Comparison of ENCODE assay signal across 10 cellular contexts in genomic region chr2:63424329-63425078, GRCh38.
DNase-seq lines count a peak whose midpoint lies in the region; ATAC-seq, FAIRE-seq and TF ChIP-seq lines count a peak whose summit lies in the region.
"Had no signal": no experiment of that assay in that cellular context is flagged by ENCODE, and none has a peak within 500 bp of the region (broad histone marks: within the 10 kb centered on the region; RNA-seq: fewer than 3 reads in every experiment).

No MANE protein-coding gene starts in this region.

- DNase-seq in CD14-positive monocyte (ENCODE audit: low spot score) (no peak), GM13977 (ENCODE audit: low spot score) (peak; percentile 32), NCI-H524 treated with DMSO at 0.1 percent for 48 hours (lab: John Stamatoyannopoulos, UW) (peak; percentile 13), GM12878 (ENCODE audit: low read depth, low spot score) (no peak), mesothelial cell of epicardium (ENCODE audit: low spot score in 2 of 2, unreplicated experiment in 2 of 2) (no peak), activated gamma-delta T cell treated with Interleukin-2 at 50 U/mL for 16 hours (no peak), left cardiac atrium (no peak)
- DNase-seq: activated B cell treated with CpG ODN at 0.5 μM for 24 hours had no signal

- intact Hi-C loops in CD14-positive monocyte (cut with micrococcal nuclease) (no loop called here), GM12878 (cut with micrococcal nuclease; ENCODE audit: unreplicated experiment) (loop anchor here (10.0 kb wide), 1 partner anchor 360 kb away; no protein-coding TSS in a partner anchor), left cardiac atrium (cut with DNase I) (no loop called here)

- TF ChIP-seq EP300 in GM12878 (IDR thresholded peaks at IDR 0.05; ENCODE audit: borderline replicate concordance in 1 of 2, control insufficient read depth in 1 of 2, low read depth in 2 of 2, low read length in 2 of 2) = no peak

- H3K4me3 Mint-ChIP-seq in CD14-positive monocyte (no peak overlapping the region), mesothelial cell of epicardium (no peak overlapping the region)
- H3K4me3 Mint-ChIP-seq: activated B cell treated with CpG ODN at 0.5 μM for 24 hours had no signal

- H3K27me3 Mint-ChIP-seq in CD14-positive monocyte (ENCODE audit: low read depth in 3 of 3) (no peaks in the 10 kb centered on the region), mesothelial cell of epicardium (ENCODE audit: low read depth) (no peaks in the 10 kb centered on the region)
- H3K27me3 Mint-ChIP-seq: activated B cell treated with CpG ODN at 0.5 μM for 24 hours had no signal

- H3K36me3 ChIP-seq in GM12878 (ENCODE audit: control insufficient read depth in 2 of 2, insufficient read depth in 2 of 2, low read length in 1 of 2) = no peaks in the 10 kb centered on the region

- no peak overlapping the region for H3K9ac ChIP-seq in GM12878 (ENCODE audit: control insufficient read depth, insufficient read depth, low read length)

- peak; percentile 79 for TF ChIP-seq RAD21 in GM12878 (IDR thresholded peaks at IDR 0.05; ENCODE audit: insufficient read depth, low read depth, low read length)

- H3K79me2 ChIP-seq in GM12878 (ENCODE audit: control insufficient read depth, insufficient read depth, low read length) = no peaks in the 10 kb centered on the region

- TF ChIP-seq CTCF in CD14-positive monocyte (IDR thresholded peaks at IDR 0.05) (peak; percentile 58), GM13977 (IDR thresholded peaks at IDR 0.05; ENCODE audit: extremely low read depth, insufficient read depth, missing control alignments) (peak; percentile 48), GM12878 (IDR thresholded peaks at IDR 0.05 in 2 of 3, conservative IDR thresholded peaks at IDR 0.05 in 1 of 3; ENCODE audit: control insufficient read depth in 2 of 3, extremely low read depth in 1 of 3, insufficient read depth in 1 of 3, low read depth in 3 of 3, low read length in 3 of 3) (peak; percentile 43 to 66 (median 54)), mesothelial cell of epicardium (IDR thresholded peaks at IDR 0.05; ENCODE audit: unreplicated experiment) (peak; percentile 42)

- peak; percentile 35 for FAIRE-seq in GM12878 (lab: Jason Lieb, UNC)

- no peaks in the 10 kb centered on the region for H3K4me1 ChIP-seq in GM12878 (ENCODE audit: control insufficient read depth, insufficient read depth, low read length)

- H3K4me2 ChIP-seq in GM12878 (ENCODE audit: control insufficient read depth, insufficient read depth) = no peak overlapping the region

- H3K4me3 ChIP-seq in GM12878 = no peak overlapping the region
- H3K4me3 ChIP-seq: skin epidermis had no signal

- ATAC-seq in HG02884 (IDR thresholded peaks at IDR 0.05; ENCODE audit: unreplicated experiment) = peak; percentile 91
- ATAC-seq in GM12878 = peak; percentile 87
- ATAC-seq in left cardiac atrium = no peak

- H3K9me3 Mint-ChIP-seq in CD14-positive monocyte = peaks cover 3 to 22% (median 10%) of the 10 kb centered on the region in 7 donors
- H3K9me3 Mint-ChIP-seq in mesothelial cell of epicardium = peaks cover 40% of the 10 kb centered on the region

- POLR2A ChIA-PET in GM12878 (lab: Charles Lee) = interaction anchor here (0.7 to 1.2 kb wide), 2 partner anchors 9 to 922 kb away, joined by 3 read pairs; no protein-coding TSS in a partner anchor

- no peaks in the 10 kb centered on the region for H4K20me1 ChIP-seq in GM12878 (ENCODE audit: control insufficient read depth, insufficient read depth)

- WGBS in GM12878 (ENCODE audit: insufficient coverage, insufficient replicate concordance, low lambda C conversion rate, missing lambda C conversion rate) = 57% methylated on average over 15 of the region's 15 CpGs

- peak overlapping the region; percentile 42 for H2AFZ ChIP-seq in GM12878 (ENCODE audit: control insufficient read depth, low read depth, low read length)

- RAD21 ChIA-PET in GM12878 (lab: Charles Lee; ENCODE audit: unreplicated experiment) = interaction anchor here (0.6 to 0.7 kb wide), 3 partner anchors 51 to 176 kb away, joined by 3 read pairs; no protein-coding TSS in a partner anchor

- no peak overlapping the region for H3K27ac ChIP-seq in GM12878 (ENCODE audit: control insufficient read depth, insufficient read depth)
- H3K27ac ChIP-seq: skin epidermis had no signal

- peak overlapping the region in 1 of 7 donors; percentile 31 for H3K27ac Mint-ChIP-seq in CD14-positive monocyte
- H3K27ac Mint-ChIP-seq in mesothelial cell of epicardium = no peak overlapping the region
- H3K27ac Mint-ChIP-seq: activated B cell treated with CpG ODN at 0.5 μM for 24 hours had no signal

- SMC1A ChIA-PET in GM12878 (lab: Charles Lee; ENCODE audit: uncharacterized antibody, unreplicated experiment) = interaction anchor here (0.7 to 1.1 kb wide), 4 partner anchors 9 to 649 kb away, joined by 3 read pairs; no protein-coding TSS in a partner anchor

- in situ Hi-C loops in GM13977 (cut with MboI; ENCODE audit: low pct_unique_long_range_greater_than_20kb, low sequenced_read_pairs, unreplicated experiment) = no loop called here
- in situ Hi-C loops in GM12878 (cut with MboI) = no loop called here

- H3K27me3 ChIP-seq in GM12878 (replicated peaks in 1 of 2; ENCODE audit: control insufficient read depth in 2 of 2, insufficient read depth in 2 of 2, low read length in 1 of 2) = no peaks in the 10 kb centered on the region

- no peak for TF ChIP-seq POLR2A in GM12878 (IDR thresholded peaks at IDR 0.05; ENCODE audit: low read depth, low read length)

- H3K9me3 ChIP-seq in GM12878 (replicated peaks; ENCODE audit: control insufficient read depth, insufficient read depth, low read length) = no peaks in the 10 kb centered on the region; the same call in 2 of the 3 replicates

- no peaks in the 10 kb centered on the region for H3K4me1 Mint-ChIP-seq in CD14-positive monocyte
- H3K4me1 Mint-ChIP-seq in mesothelial cell of epicardium = no peaks in the 10 kb centered on the region
- H3K4me1 Mint-ChIP-seq: activated B cell treated with CpG ODN at 0.5 μM for 24 hours had no signal

- CTCF ChIA-PET in GM12878 (lab: Yijun Ruan, JAX) = interaction anchor here (0.6 to 2.4 kb wide), 13 partner anchors 9 to 638 kb away, joined by 3 to 13 read pairs (median 3); partner anchors contain the start of gene WDPCP

- H3K36me3 Mint-ChIP-seq in CD14-positive monocyte (peaks cover 5 to 14% of the 10 kb centered on the region in 2 donors), mesothelial cell of epicardium (peaks cover 42% of the 10 kb centered on the region)

- BruUV-seq in GM12878 (replicated peaks; lab: Mats Ljungman, UMichigan) = no TSS peak

TF ChIP-seq in GM12878, 131 proteins besides CTCF, POLR2A, EP300 and RAD21:
- TF ChIP-seq PKNOX1 (IDR thresholded peaks at IDR 0.05) (0 out of 2 replicates have a peak, but pooled peaks have one; percentile 17), SMC3 (IDR thresholded peaks at IDR 0.05; ENCODE audit: borderline replicate concordance, low read length) (peak; percentile 28; the same call in 1 of the 2 replicates), BCL3 (IDR thresholded peaks at IDR 0.05; ENCODE audit: borderline replicate concordance, insufficient read depth, low read depth, low read length, poor library complexity, severe bottlenecking) (no peak)

Comparison
In these comparisons a context has a peak if more than half of its experiments do, and no peak if none do; other contexts are left out.
1. DNase-seq: peak in GM13977 (single experiment) and NCI-H524 treated with DMSO at 0.1 percent for 48 hours (single experiment); none in CD14-positive monocyte (single experiment), GM12878 (single experiment), mesothelial cell of epicardium (0 of 2), activated gamma-delta T cell treated with Interleukin-2 at 50 U/mL for 16 hours (single experiment) and left cardiac atrium (single experiment).
2. ATAC-seq: peak in HG02884 (single experiment) and GM12878 (single experiment); none in left cardiac atrium (0 of 2).
3. Peak in every context shown above with its lines, with median percentiles within 50 percentile points of each other: CTCF ChIP-seq.